Comparison of ENCODE assay signal across 21 cellular contexts in the genomic region with DNA sequence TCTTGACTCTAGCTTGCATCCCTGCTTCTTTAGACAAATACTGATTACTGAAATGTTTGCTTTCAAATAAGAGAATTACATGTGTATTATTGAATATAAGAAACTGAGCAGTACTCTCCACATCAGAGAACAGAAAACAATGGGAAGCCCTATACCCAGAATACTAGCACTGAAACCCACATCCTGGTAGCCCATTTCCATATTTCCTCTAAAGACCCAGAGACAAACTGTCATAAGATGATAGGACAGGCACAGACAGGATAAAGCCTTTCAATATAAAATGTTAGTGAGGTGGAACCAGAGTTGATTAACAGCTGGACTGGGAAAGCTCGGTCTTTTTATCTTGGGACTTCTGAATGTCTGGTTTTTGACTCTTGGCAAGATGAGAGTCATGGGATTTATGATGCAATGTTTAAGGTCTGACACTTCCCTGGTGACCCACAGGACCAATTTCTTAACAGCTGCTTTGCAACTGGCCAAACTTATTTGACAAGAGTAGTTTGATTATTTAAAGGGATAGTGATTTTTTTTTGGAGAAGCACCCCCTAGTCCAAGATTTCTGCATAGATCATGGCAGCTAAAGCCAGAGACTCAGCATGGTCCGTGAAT.
"Had no signal": no experiment of that assay in that cellular context is flagged by ENCODE, and none has a peak within 500 bp of the region (broad histone marks: within the 10 kb centered on the region; RNA-seq: fewer than 3 reads in every experiment).

No MANE protein-coding gene starts in this region.

- H3K27ac ChIP-seq: brain microvascular endothelial cell, gastroesophageal sphincter, stomach, suprapubic skin, tibial nerve had no signal

- H3K36me3 ChIP-seq: brain microvascular endothelial cell, gastroesophageal sphincter, stomach, suprapubic skin, tibial nerve had no signal

- FAIRE-seq: colon had no signal

- DNase-seq: activated CD4-positive, alpha-beta T cell treated with anti-CD3 and anti-CD28 coated beads for 1 hour; activated gamma-delta T cell treated with Interleukin-2 at 50 U/mL for 16 hours; activated T-cell treated with anti-CD3 and anti-CD28 coated beads, Interleukin-2, amount 50 U/mL, for 1 hour; aorta; brain microvascular endothelial cell; central memory CD4-positive, alpha-beta T cell; effector memory CD4-positive, alpha-beta T cell; head of caudate nucleus; hypothalamus; islet precursor cell; left colon; natural killer cell; stimulated activated CD4-positive, alpha-beta T cell treated with anti-CD3 and anti-CD28 coated beads, Interleukin-12 subunit alpha, Interleukin-12 subunit beta, amount 100 ng/mL, for 4 hours; stomach; T-helper 1 cell had no signal

- H3K27me3 ChIP-seq: brain microvascular endothelial cell, gastroesophageal sphincter, stomach, suprapubic skin, tibial nerve had no signal

- H3K9me3 ChIP-seq: gastroesophageal sphincter, stomach, suprapubic skin, tibial nerve had no signal

- ATAC-seq: esophagus mucosa, gastroesophageal sphincter, left colon, natural killer cell had no signal

- H3K4me3 ChIP-seq: gastroesophageal sphincter, lung, stomach, suprapubic skin, tibial nerve had no signal

- H3K4me1 ChIP-seq: gastroesophageal sphincter, stomach, suprapubic skin, tibial nerve had no signal
